ENCODE assay signal across 23 cellular contexts in the genomic region with DNA sequence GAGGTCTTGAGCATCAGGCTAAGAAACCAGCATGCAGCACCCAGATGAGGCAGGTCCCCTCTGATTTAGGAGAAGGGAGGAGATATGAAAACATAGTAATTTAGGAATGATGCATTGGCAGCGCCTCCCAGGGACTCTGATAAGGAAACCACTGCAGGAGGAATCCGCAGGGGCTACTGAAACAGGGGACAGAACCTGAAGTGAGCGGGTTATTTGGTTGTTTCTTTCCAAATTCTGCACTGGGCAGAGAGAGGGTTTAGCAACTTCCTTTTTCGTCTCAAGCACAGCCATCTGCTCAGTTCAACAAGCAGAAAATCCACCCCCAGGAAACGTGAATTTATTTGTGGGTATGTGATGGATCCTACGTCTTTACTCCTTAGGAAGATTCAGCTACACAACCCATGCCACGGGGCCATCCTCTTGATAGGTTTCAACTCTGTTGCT.
DNase-seq lines count a peak whose midpoint lies in the region; ATAC-seq, FAIRE-seq and TF ChIP-seq lines count a peak whose summit lies in the region.
"Had no signal": no experiment of that assay in that cellular context is flagged by ENCODE, and none has a peak within 500 bp of the region (broad histone marks: within the 10 kb centered on the region; RNA-seq: fewer than 3 reads in every experiment).

No MANE protein-coding gene starts in this region.

- peak overlapping the region; percentile 9; the same call in 1 of the 2 replicates for H2AFZ ChIP-seq in K562 (ENCODE audit: low read depth, low read length)

- no peaks in the 10 kb centered on the region for H3K36me3 Mint-ChIP-seq in activated CD8-positive, alpha-beta T cell treated with anti-CD3 and anti-CD28 coated beads for 36 hours (ENCODE audit: low read depth)
- H3K36me3 Mint-ChIP-seq: activated naive CD8-positive, alpha-beta T cell treated with anti-CD3 and anti-CD28 coated beads for 36 hours had no signal

- TF ChIP-seq CTCF in K562 (IDR thresholded peaks at IDR 0.05 in 2 of 3, conservative IDR thresholded peaks at IDR 0.05 in 1 of 3; ENCODE audit: insufficient read depth in 2 of 3, low read depth in 1 of 3, low read length in 3 of 3) = no peak
- TF ChIP-seq CTCF in activated CD8-positive, alpha-beta T cell treated with anti-CD3 and anti-CD28 coated beads for 36 hours (IDR thresholded peaks at IDR 0.05) = no peak

- 32% methylated on average over 7 of the region's 7 CpGs for WGBS in K562 (ENCODE audit: insufficient coverage, low coverage, missing lambda C conversion rate)

- TF ChIP-seq RAD21 in K562 (CRISPR knock-in tag; conservative IDR thresholded peaks at IDR 0.05 in 1 of 2, IDR thresholded peaks at IDR 0.05 in 1 of 2) = no peak

- no peak for TF ChIP-seq POLR2A in K562 (conservative IDR thresholded peaks at IDR 0.05)

- H3K4me3 Mint-ChIP-seq in activated CD8-positive, alpha-beta T cell treated with anti-CD3 and anti-CD28 coated beads for 36 hours = no peak overlapping the region
- H3K4me3 Mint-ChIP-seq: activated naive CD8-positive, alpha-beta T cell treated with anti-CD3 and anti-CD28 coated beads for 36 hours; neural crest cell; T-helper 2 cell treated with Interferon-gamma antibody and Interleukin-4, amounts not matched to agents 5 μg/mL and 100 μg/mL, for 36 hours had no signal

- peaks cover 17 to 44% of the 10 kb centered on the region in 2 experiments for H3K4me1 ChIP-seq in K562 (replicated peaks in 1 of 2; ENCODE audit: control insufficient read depth in 2 of 2, insufficient read depth in 2 of 2, low read length in 2 of 2)
- H3K4me1 ChIP-seq: suprapubic skin had no signal

- ATAC-seq in K562 (no peak), HG03342 (IDR thresholded peaks at IDR 0.05; ENCODE audit: unreplicated experiment) (no peak)
- ATAC-seq in activated CD8-positive, alpha-beta T cell treated with anti-CD3 and anti-CD28 coated beads for 36 hours = no peak
- ATAC-seq: HCT116, mucosa of descending colon had no signal

- intact Hi-C loops in K562 (cut with micrococcal nuclease) = no loop called here
- intact Hi-C loops in activated CD8-positive, alpha-beta T cell treated with anti-CD3 and anti-CD28 coated beads for 36 hours (cut with micrococcal nuclease) = no loop called here

- H3K9me1 ChIP-seq in K562 (ENCODE audit: control insufficient read depth, insufficient read depth, low read length) = no peaks in the 10 kb centered on the region

- no peaks in the 10 kb centered on the region for H3K27me3 Mint-ChIP-seq in activated CD8-positive, alpha-beta T cell treated with anti-CD3 and anti-CD28 coated beads for 36 hours
- H3K27me3 Mint-ChIP-seq: activated naive CD8-positive, alpha-beta T cell treated with anti-CD3 and anti-CD28 coated beads for 36 hours had no signal

- in situ Hi-C loops in K562 (cut with MboI) = no loop called here

- no peak overlapping the region; a peak in 1 of 4 replicates for H3K9ac ChIP-seq in K562 (ENCODE audit: insufficient read depth in 1 of 2, low read depth in 2 of 2, low read length in 2 of 2)
- H3K9ac ChIP-seq: KMS-11 had no signal

- FAIRE-seq in K562 (lab: Jason Lieb, UNC) = no peak

- H4K20me1 ChIP-seq in K562 (replicated peaks; ENCODE audit: control insufficient read depth, insufficient read depth, low read length) = no peaks in the 10 kb centered on the region

- no peak for TF ChIP-seq EP300 in K562 (IDR thresholded peaks at IDR 0.05; ENCODE audit: low read length)

- H3K36me3 ChIP-seq in K562 (ENCODE audit: control insufficient read depth, insufficient read depth, low read length) = no peaks in the 10 kb centered on the region
- H3K36me3 ChIP-seq: suprapubic skin had no signal

- CTCF ChIA-PET in K562 (lab: Yijun Ruan, JAX; ENCODE audit: low intra/inter-chr PET ratio) = no interaction called here
- CTCF ChIA-PET in activated CD8-positive, alpha-beta T cell treated with anti-CD3 and anti-CD28 coated beads for 36 hours (lab: Charles Lee) = no interaction called here

- DNase-seq in GDM1 (lab: John Stamatoyannopoulos, UW) = peak; percentile 7
- DNase-seq in NOMO-1 (lab: John Stamatoyannopoulos, UW; ENCODE audit: unreplicated experiment in 2 of 2) = peak; percentile 46 to 52
- no peak for DNase-seq in K562 (ENCODE audit: extremely low read depth in 1 of 4, low spot score in 3 of 4)
- peak; percentile 66 for DNase-seq in superior temporal gyrus (ENCODE audit: extremely low spot score)
- no peak for DNase-seq in activated CD8-positive, alpha-beta T cell treated with anti-CD3 and anti-CD28 coated beads for 36 hours
- no peak for DNase-seq in NCI-H446 (lab: John Stamatoyannopoulos, UW)
- DNase-seq: activated CD4-positive, alpha-beta T cell treated with anti-CD3 and anti-CD28 coated beads, Interleukin-2, amount 50 U/mL, for 4 hours; activated CD8-positive, alpha-beta memory T cell treated with anti-CD3 and anti-CD28 coated beads, Interleukin-2, amount 50 U/mL, for 48 hours; activated naive CD8-positive, alpha-beta T cell treated with anti-CD3 and anti-CD28 coated beads for 36 hours; cerebellar nuclear complex; foreskin fibroblast; mucosa of descending colon; NCI-H1105; NCI-H2029 treated with DMSO at 0.1 percent for 48 hours had no signal

- no TSS peak for BruUV-seq in K562 (replicated peaks; lab: Mats Ljungman, UMichigan)

- H3K9me3 Mint-ChIP-seq in activated CD8-positive, alpha-beta T cell treated with anti-CD3 and anti-CD28 coated beads for 36 hours = no peaks in the 10 kb centered on the region
- H3K9me3 Mint-ChIP-seq: activated naive CD8-positive, alpha-beta T cell treated with anti-CD3 and anti-CD28 coated beads for 36 hours; activated T-helper 2 cell treated with anti-CD3 and anti-CD28 coated beads, Interferon-gamma antibody, Interleukin-2, Interleukin-4, amounts not matched to agents 10 μg/mL and 5 μg/mL and 100 μg/mL, durations not matched to agents 14 hours and 24 hours and 36 hours; neural crest cell; T-helper 2 cell treated with Interferon-gamma antibody and Interleukin-4, amounts not matched to agents 5 μg/mL and 100 μg/mL, for 36 hours had no signal

- H3K4me3 ChIP-seq in K562 = no peak overlapping the region
- H3K4me3 ChIP-seq: mucosa of descending colon, suprapubic skin had no signal

- H3K27ac ChIP-seq in K562 (ENCODE audit: extremely low read depth, low read depth, low read length) = no peak overlapping the region
- H3K27ac ChIP-seq: epithelial cell of prostate, KMS-11, suprapubic skin had no signal

- no peaks in the 10 kb centered on the region for H3K9me3 ChIP-seq in K562 (replicated peaks; ENCODE audit: control insufficient read depth, insufficient read depth, low read depth, low read length)
- H3K9me3 ChIP-seq: mucosa of descending colon, suprapubic skin had no signal

- H3K4me1 Mint-ChIP-seq in activated CD8-positive, alpha-beta T cell treated with anti-CD3 and anti-CD28 coated beads for 36 hours (ENCODE audit: low read depth) = no peaks in the 10 kb centered on the region
- H3K4me1 Mint-ChIP-seq: activated naive CD8-positive, alpha-beta T cell treated with anti-CD3 and anti-CD28 coated beads for 36 hours had no signal

- no peak overlapping the region for H3K27ac Mint-ChIP-seq in activated CD8-positive, alpha-beta T cell treated with anti-CD3 and anti-CD28 coated beads for 36 hours
- H3K27ac Mint-ChIP-seq: activated naive CD8-positive, alpha-beta T cell treated with anti-CD3 and anti-CD28 coated beads for 36 hours; activated T-helper 2 cell treated with anti-CD3 and anti-CD28 coated beads, Interferon-gamma antibody, Interleukin-2, Interleukin-4, amounts not matched to agents 10 μg/mL and 5 μg/mL and 100 μg/mL, durations not matched to agents 14 hours and 24 hours and 36 hours; progenitor cell of endocrine pancreas; T-helper 2 cell treated with Interferon-gamma antibody and Interleukin-4, amounts not matched to agents 5 μg/mL and 100 μg/mL, for 36 hours had no signal

- POLR2A ChIA-PET in K562 (lab: Yijun Ruan, JAX) = interaction anchor here (0.7 kb wide), 1 partner anchor 195 kb away, joined by 3 read pairs; no protein-coding TSS in a partner anchor
- POLR2A ChIA-PET in activated CD8-positive, alpha-beta T cell treated with anti-CD3 and anti-CD28 coated beads for 36 hours (lab: Charles Lee) = no interaction called here

- H3K27me3 ChIP-seq in K562 (ENCODE audit: control insufficient read depth in 2 of 2, insufficient read depth in 2 of 2, low read length in 2 of 2) = no peaks in the 10 kb centered on the region
- H3K27me3 ChIP-seq: suprapubic skin had no signal

- no peak overlapping the region for H3K4me2 ChIP-seq in K562 (ENCODE audit: insufficient read depth, low read length)
- H3K4me2 ChIP-seq: KMS-11 had no signal

- no peaks in the 10 kb centered on the region for H3K79me2 ChIP-seq in K562 (ENCODE audit: control insufficient read depth, insufficient read depth, low read length)

TF ChIP-seq in K562, 482 proteins besides CTCF, POLR2A, EP300 and RAD21 (continues in another document):
- no peak for TF ChIP-seq SETDB1 (IDR thresholded peaks at IDR 0.05; ENCODE audit: low read length)
- TF ChIP-seq RBM39 (optimal IDR thresholded peaks at IDR 0.05; ENCODE audit: low read depth, low read length) = no peak
- no peak for TF ChIP-seq NR1H2 (CRISPR knock-in tag; IDR thresholded peaks at IDR 0.05)
- no peak for TF ChIP-seq ZBTB11 (CRISPR knock-in tag; IDR thresholded peaks at IDR 0.05)
- TF ChIP-seq ZBTB7A (IDR thresholded peaks at IDR 0.05; ENCODE audit: borderline replicate concordance, control insufficient read depth, low read depth, low read length) = no peak

Comparison
In these comparisons a context has a peak if more than half of its experiments do, and no peak if none do; other contexts are left out.
1. DNase-seq: peak in GDM1 (single experiment), NOMO-1 (2 of 2) and superior temporal gyrus (single experiment); none in K562 (0 of 4), activated CD8-positive, alpha-beta T cell treated with anti-CD3 and anti-CD28 coated beads for 36 hours (single experiment) and NCI-H446 (0 of 2).